In genomic region chr12:2378835-2379330, GRCh38 we compare ENCODE assay signal across 18 cellular contexts.
DNase-seq lines count a peak whose midpoint lies in the region; ATAC-seq and TF ChIP-seq lines count a peak whose summit lies in the region.
"Had no signal": no experiment of that assay in that cellular context is flagged by ENCODE, and none has a peak within 500 bp of the region (broad histone marks: within the 10 kb centered on the region; RNA-seq: fewer than 3 reads in every experiment).

No MANE protein-coding gene starts in this region.

- H3K27ac ChIP-seq in OCI-LY3 (ENCODE audit: low read length) (no peak overlapping the region), sigmoid colon (peak overlapping the region; percentile 7 to 90 (median 78))
- H3K27ac ChIP-seq: cardiac muscle cell, VCaP had no signal

- peaks cover 21% of the 10 kb centered on the region for H3K4me1 Mint-ChIP-seq in activated CD4-positive, alpha-beta T cell treated with anti-CD3 and anti-CD28 coated beads, Interleukin-2, amount 10 ng/mL, durations not matched to agents 24 days and 14 days
- peaks cover 19% of the 10 kb centered on the region for H3K4me1 Mint-ChIP-seq in activated CD4-positive, alpha-beta memory T cell treated with anti-CD3 and anti-CD28 coated beads, Interleukin-2, amount 10 ng/mL, durations not matched to agents 7 days and 5 days
- H3K4me1 Mint-ChIP-seq: activated naive CD4-positive, alpha-beta T cell treated with anti-CD3 and anti-CD28 coated beads, Interleukin-2, amount 50 U/mL, for 24 hours had no signal

- H3K4me2 ChIP-seq in OCI-LY3 (ENCODE audit: low read length) = peak overlapping the region; percentile 39
- H3K4me2 ChIP-seq: SK-N-SH, smooth muscle cell had no signal

- CTCF ChIA-PET in activated CD4-positive, alpha-beta memory T cell treated with anti-CD3 and anti-CD28 coated beads, Interleukin-2, amount 10 ng/mL, durations not matched to agents 7 days and 5 days (lab: Charles Lee) = interaction anchor here (1.2 kb wide), 1 partner anchor 16 kb away, joined by 4 read pairs; no protein-coding TSS in a partner anchor

- no peak overlapping the region for H2AFZ ChIP-seq in OCI-LY3 (ENCODE audit: low read depth, low read length)

- TF ChIP-seq CTCF in OCI-LY3 (IDR thresholded peaks at IDR 0.05; ENCODE audit: low read depth, low read length) (no peak), sigmoid colon (IDR thresholded peaks at IDR 0.05) (no peak), GM10266 (IDR thresholded peaks at IDR 0.05; ENCODE audit: control insufficient read depth, insufficient read depth, low read depth, missing control alignments) (no peak)

- peak overlapping the region; percentile 14; the same call in 1 of the 2 replicates for H3K4me3 ChIP-seq in OCI-LY3 (ENCODE audit: low read length)
- H3K4me3 ChIP-seq in sigmoid colon = no peak overlapping the region
- H3K4me3 ChIP-seq: cardiac muscle cell, smooth muscle cell had no signal

- H3K27ac Mint-ChIP-seq in activated CD4-positive, alpha-beta T cell treated with anti-CD3 and anti-CD28 coated beads, Interleukin-2, amount 10 ng/mL, durations not matched to agents 24 days and 14 days = peak overlapping the region; percentile 56
- no peak overlapping the region for H3K27ac Mint-ChIP-seq in activated CD4-positive, alpha-beta memory T cell treated with anti-CD3 and anti-CD28 coated beads, Interleukin-2, amount 10 ng/mL, durations not matched to agents 7 days and 5 days
- H3K27ac Mint-ChIP-seq: activated naive CD4-positive, alpha-beta T cell treated with anti-CD3 and anti-CD28 coated beads, Interleukin-2, amount 50 U/mL, for 24 hours had no signal

- WGBS in sigmoid colon, 2 donors = 61 to 88% methylated on average over 7 of the region's 7 CpGs

- peaks cover 9% of the 10 kb centered on the region for H3K27me3 Mint-ChIP-seq in activated CD4-positive, alpha-beta T cell treated with anti-CD3 and anti-CD28 coated beads, Interleukin-2, amount 10 ng/mL, durations not matched to agents 24 days and 14 days
- peaks cover 11% of the 10 kb centered on the region for H3K27me3 Mint-ChIP-seq in activated CD4-positive, alpha-beta memory T cell treated with anti-CD3 and anti-CD28 coated beads, Interleukin-2, amount 10 ng/mL, durations not matched to agents 7 days and 5 days
- H3K27me3 Mint-ChIP-seq: activated naive CD4-positive, alpha-beta T cell treated with anti-CD3 and anti-CD28 coated beads, Interleukin-2, amount 50 U/mL, for 24 hours had no signal

- H3K36me3 ChIP-seq in OCI-LY3 (replicated peaks; ENCODE audit: low read depth, low read length) = no peaks in the 10 kb centered on the region
- H3K36me3 ChIP-seq in sigmoid colon = no peaks in the 10 kb centered on the region
- H3K36me3 ChIP-seq: cardiac muscle cell had no signal

- no peaks in the 10 kb centered on the region for H4K20me1 ChIP-seq in OCI-LY3 (ENCODE audit: insufficient read depth, low read length)

- no peaks in the 10 kb centered on the region for H3K36me3 Mint-ChIP-seq in activated CD4-positive, alpha-beta T cell treated with anti-CD3 and anti-CD28 coated beads, Interleukin-2, amount 10 ng/mL, durations not matched to agents 24 days and 14 days (ENCODE audit: low read depth)
- peaks cover 2% of the 10 kb centered on the region for H3K36me3 Mint-ChIP-seq in activated CD4-positive, alpha-beta memory T cell treated with anti-CD3 and anti-CD28 coated beads, Interleukin-2, amount 10 ng/mL, durations not matched to agents 7 days and 5 days (ENCODE audit: low read depth)
- H3K36me3 Mint-ChIP-seq: activated naive CD4-positive, alpha-beta T cell treated with anti-CD3 and anti-CD28 coated beads, Interleukin-2, amount 50 U/mL, for 24 hours had no signal

- DNase-seq in activated CD4-positive, alpha-beta T cell treated with anti-CD3 and anti-CD28 coated beads, Interleukin-2, amount 10 ng/mL, durations not matched to agents 24 days and 14 days = peak; percentile 63
- DNase-seq in activated CD4-positive, alpha-beta T cell treated with anti-CD3 and anti-CD28 coated beads, Interleukin-2, amount 50 U/mL, for 4 hours = no peak
- peak; percentile 61 for DNase-seq in sigmoid colon
- DNase-seq in activated CD4-positive, alpha-beta memory T cell treated with anti-CD3 and anti-CD28 coated beads, Interleukin-2, amount 10 ng/mL, durations not matched to agents 7 days and 5 days = no peak
- no peak for DNase-seq in GM10266 (ENCODE audit: extremely low spot score)
- DNase-seq: activated CD8-positive, alpha-beta memory T cell treated with anti-CD3 and anti-CD28 coated beads, Interleukin-2, amount 50 U/mL, for 4 hours; foreskin fibroblast; GF-D8; NCI-H2107; occipital lobe; SK-N-SH had no signal

- TF ChIP-seq POLR2A in sigmoid colon (IDR thresholded peaks at IDR 0.05) = no peak

- no peak overlapping the region for H3K9ac ChIP-seq in OCI-LY3 (ENCODE audit: low read length)
- H3K9ac ChIP-seq: SK-N-SH had no signal

- no peaks in the 10 kb centered on the region for H3K27me3 ChIP-seq in OCI-LY3 (ENCODE audit: low read depth, low read length)
- H3K27me3 ChIP-seq in sigmoid colon = no peaks in the 10 kb centered on the region
- H3K27me3 ChIP-seq: cardiac muscle cell had no signal

- ATAC-seq in GM21515 (IDR thresholded peaks at IDR 0.05; ENCODE audit: unreplicated experiment) (peak; percentile 51), HG02981 (IDR thresholded peaks at IDR 0.05; ENCODE audit: unreplicated experiment) (no peak)

- POLR2A ChIA-PET in activated CD4-positive, alpha-beta memory T cell treated with anti-CD3 and anti-CD28 coated beads, Interleukin-2, amount 10 ng/mL, durations not matched to agents 7 days and 5 days (lab: Charles Lee) = no interaction called here

- intact Hi-C loops in activated CD4-positive, alpha-beta T cell treated with anti-CD3 and anti-CD28 coated beads, Interleukin-2, amount 10 ng/mL, durations not matched to agents 24 days and 14 days (cut with micrococcal nuclease) = no loop called here
- intact Hi-C loops in sigmoid colon (cut with DNase I) = loop anchor here (5.0 to 10.0 kb wide), 2 partner anchors 87 to 116 kb away; no protein-coding TSS in a partner anchor

- peaks cover 44% of the 10 kb centered on the region for H3K4me1 ChIP-seq in OCI-LY3 (ENCODE audit: low read length)
- H3K4me1 ChIP-seq in sigmoid colon = peaks cover 0 to 97% (median 77%) of the 10 kb centered on the region in 4 donors

- TF ChIP-seq EP300 in sigmoid colon (IDR thresholded peaks at IDR 0.05) = peak in 1 of 4 donors; percentile 27

- H3K79me2 ChIP-seq in OCI-LY3 (ENCODE audit: low read length) = no peaks in the 10 kb centered on the region

- no peaks in the 10 kb centered on the region for H3K9me3 Mint-ChIP-seq in activated CD4-positive, alpha-beta T cell treated with anti-CD3 and anti-CD28 coated beads, Interleukin-2, amount 10 ng/mL, durations not matched to agents 24 days and 14 days
- no peaks in the 10 kb centered on the region for H3K9me3 Mint-ChIP-seq in activated CD4-positive, alpha-beta memory T cell treated with anti-CD3 and anti-CD28 coated beads, Interleukin-2, amount 10 ng/mL, durations not matched to agents 7 days and 5 days
- H3K9me3 Mint-ChIP-seq: activated naive CD4-positive, alpha-beta T cell treated with anti-CD3 and anti-CD28 coated beads, Interleukin-2, amount 50 U/mL, for 24 hours had no signal

- peak overlapping the region; percentile 49 for H3K4me3 Mint-ChIP-seq in activated CD4-positive, alpha-beta T cell treated with anti-CD3 and anti-CD28 coated beads, Interleukin-2, amount 10 ng/mL, durations not matched to agents 24 days and 14 days
- H3K4me3 Mint-ChIP-seq in activated CD4-positive, alpha-beta memory T cell treated with anti-CD3 and anti-CD28 coated beads, Interleukin-2, amount 10 ng/mL, durations not matched to agents 7 days and 5 days = no peak overlapping the region
- H3K4me3 Mint-ChIP-seq: activated naive CD4-positive, alpha-beta T cell treated with anti-CD3 and anti-CD28 coated beads, Interleukin-2, amount 50 U/mL, for 24 hours had no signal

- H3K9me3 ChIP-seq in OCI-LY3 (ENCODE audit: insufficient read depth, low read length) (no peaks in the 10 kb centered on the region), sigmoid colon (no peaks in the 10 kb centered on the region)
- H3K9me3 ChIP-seq: SK-N-SH had no signal

Comparison
In these comparisons a context has a peak if more than half of its experiments do, and no peak if none do; other contexts are left out.
1. DNase-seq: peak in activated CD4-positive, alpha-beta T cell treated with anti-CD3 and anti-CD28 coated beads, Interleukin-2, amount 10 ng/mL, durations not matched to agents 24 days and 14 days (single experiment) and sigmoid colon (single experiment); none in activated CD4-positive, alpha-beta T cell treated with anti-CD3 and anti-CD28 coated beads, Interleukin-2, amount 50 U/mL, for 4 hours (0 of 2), activated CD4-positive, alpha-beta memory T cell treated with anti-CD3 and anti-CD28 coated beads, Interleukin-2, amount 10 ng/mL, durations not matched to agents 7 days and 5 days (single experiment) and GM10266 (single experiment).